29 cellular contexts compared by ENCODE assay signal in the genomic region with DNA sequence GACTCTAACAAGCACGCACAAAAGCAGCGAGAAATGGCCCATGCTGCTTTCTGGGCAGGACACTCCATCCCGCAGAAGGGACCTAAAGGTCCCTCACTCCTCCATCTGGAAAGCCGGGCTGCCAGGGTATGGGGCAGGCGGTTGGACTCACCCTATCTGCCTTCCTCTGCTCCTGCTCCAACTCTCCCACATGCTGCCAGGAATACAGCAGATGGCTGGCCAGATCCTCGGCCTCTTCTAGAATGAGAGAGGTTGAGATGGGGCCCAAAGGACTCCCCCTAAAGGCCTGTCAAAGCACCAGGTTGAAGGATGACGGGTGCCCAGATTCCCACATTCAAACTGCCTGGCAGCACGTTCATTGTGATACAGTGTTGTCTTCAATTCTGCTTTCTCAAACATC.
"Had no signal": no experiment of that assay in that cellular context is flagged by ENCODE, and none has a peak within 500 bp of the region (broad histone marks: within the 10 kb centered on the region; RNA-seq: fewer than 3 reads in every experiment).

No MANE protein-coding gene starts in this region.

- H3K36me3 Mint-ChIP-seq: activated naive CD4-positive, alpha-beta T cell treated with anti-CD3 and anti-CD28 coated beads, Interleukin-2, amount 50 U/mL, for 24 hours; naive thymus-derived CD8-positive, alpha-beta T cell had no signal

- DNase-seq: activated CD4-positive, alpha-beta T cell treated with anti-CD3 and anti-CD28 coated beads for 48 hours; activated CD4-positive, alpha-beta T cell treated with anti-CD3 and anti-CD28 coated beads, Interleukin-2, amount 50 U/mL, for 48 hours; activated CD8-positive, alpha-beta memory T cell treated with anti-CD3 and anti-CD28 coated beads, Interleukin-2, amount 50 U/mL, for 4 hours; activated gamma-delta T cell treated with Interleukin-2 at 50 U/mL for 16 hours; activated naive CD8-positive, alpha-beta T cell treated with anti-CD3 and anti-CD28 coated beads, Interleukin-2, amount 50 U/mL, for 24 hours; activated T-cell treated with anti-CD3 and anti-CD28 coated beads, Interleukin-2, amount 50 U/mL, for 1 hour; amygdala; colonic mucosa; foreskin keratinocyte; heart left ventricle; kidney glomerular epithelial cell; left lung; lower lobe of right lung; mesenchymal stem cell; naive thymus-derived CD8-positive, alpha-beta T cell; occipital lobe; posterior cingulate gyrus; right lobe of liver; stimulated activated CD4-positive, alpha-beta T cell treated with anti-CD3 and anti-CD28 coated beads, Interleukin-2, amount 100 ng/mL, for 48 hours; stimulated activated naive CD4-positive, alpha-beta T cell treated with Interleukin-2 at 50 U/mL for 16 hours had no signal

- H3K4me3 Mint-ChIP-seq: activated naive CD4-positive, alpha-beta T cell treated with anti-CD3 and anti-CD28 coated beads, Interleukin-2, amount 50 U/mL, for 24 hours; activated naive CD8-positive, alpha-beta T cell treated with anti-CD3 and anti-CD28 coated beads, Interleukin-2, amount 50 U/mL, for 24 hours; activated T-helper 17 cell treated with anti-CD3 and anti-CD28 coated beads, Interleukin-2, amount 50 U/mL, for 72 hours; central memory CD8-positive, alpha-beta T cell; naive thymus-derived CD8-positive, alpha-beta T cell; neural crest cell had no signal

- H3K4me1 Mint-ChIP-seq: activated naive CD4-positive, alpha-beta T cell treated with anti-CD3 and anti-CD28 coated beads, Interleukin-2, amount 50 U/mL, for 24 hours; activated naive CD8-positive, alpha-beta T cell treated with anti-CD3 and anti-CD28 coated beads, Interleukin-2, amount 50 U/mL, for 24 hours; activated T-helper 17 cell treated with anti-CD3 and anti-CD28 coated beads, Interleukin-2, amount 50 U/mL, for 72 hours; naive thymus-derived CD8-positive, alpha-beta T cell had no signal

- H3K36me3 ChIP-seq: breast epithelium, colonic mucosa, esophagus muscularis mucosa, heart left ventricle, left lung, lower lobe of right lung, right lobe of liver, tibial nerve had no signal

- H3K27ac Mint-ChIP-seq: activated naive CD4-positive, alpha-beta T cell treated with anti-CD3 and anti-CD28 coated beads, Interleukin-2, amount 50 U/mL, for 24 hours; activated naive CD8-positive, alpha-beta T cell treated with anti-CD3 and anti-CD28 coated beads, Interleukin-2, amount 50 U/mL, for 24 hours; activated T-helper 17 cell treated with anti-CD3 and anti-CD28 coated beads, Interleukin-2, amount 50 U/mL, for 72 hours; naive thymus-derived CD8-positive, alpha-beta T cell had no signal

- H3K4me1 ChIP-seq: breast epithelium, colonic mucosa, esophagus muscularis mucosa, heart left ventricle, left lung, lower lobe of right lung, right lobe of liver, tibial nerve had no signal

- H3K9me3 ChIP-seq: breast epithelium, colonic mucosa, esophagus muscularis mucosa, heart left ventricle, left lung, lower lobe of right lung, right lobe of liver, tibial nerve had no signal

- H3K4me3 ChIP-seq: breast epithelium, colonic mucosa, esophagus muscularis mucosa, heart left ventricle, left lung, lower lobe of right lung, right lobe of liver, tibial nerve had no signal

- H3K9me3 Mint-ChIP-seq: activated naive CD4-positive, alpha-beta T cell treated with anti-CD3 and anti-CD28 coated beads, Interleukin-2, amount 50 U/mL, for 24 hours; activated naive CD8-positive, alpha-beta T cell treated with anti-CD3 and anti-CD28 coated beads, Interleukin-2, amount 50 U/mL, for 24 hours; activated T-helper 17 cell treated with anti-CD3 and anti-CD28 coated beads, Interleukin-2, amount 50 U/mL, for 72 hours; central memory CD8-positive, alpha-beta T cell; neural crest cell had no signal

- H3K27me3 ChIP-seq: breast epithelium, colonic mucosa, esophagus muscularis mucosa, foreskin keratinocyte, heart left ventricle, left lung, right lobe of liver, tibial nerve had no signal

- ATAC-seq: activated CD4-positive, CD25-positive, alpha-beta regulatory T cell treated with anti-CD3 and anti-CD28 coated beads, Interleukin-2, amount 50 U/mL, for 24 hours; activated naive CD8-positive, alpha-beta T cell treated with anti-CD3 and anti-CD28 coated beads, Interleukin-2, amount 50 U/mL, for 24 hours; activated T-helper 17 cell treated with anti-CD3 and anti-CD28 coated beads, Interleukin-2, amount 50 U/mL, for 72 hours; foreskin keratinocyte; heart left ventricle; left lung; lower lobe of right lung; naive thymus-derived CD8-positive, alpha-beta T cell; right lobe of liver had no signal

- H3K27ac ChIP-seq: breast epithelium, colonic mucosa, esophagus muscularis mucosa, heart left ventricle, left lung, lower lobe of right lung, right lobe of liver, tibial nerve, VCaP had no signal
